In the genomic region with DNA sequence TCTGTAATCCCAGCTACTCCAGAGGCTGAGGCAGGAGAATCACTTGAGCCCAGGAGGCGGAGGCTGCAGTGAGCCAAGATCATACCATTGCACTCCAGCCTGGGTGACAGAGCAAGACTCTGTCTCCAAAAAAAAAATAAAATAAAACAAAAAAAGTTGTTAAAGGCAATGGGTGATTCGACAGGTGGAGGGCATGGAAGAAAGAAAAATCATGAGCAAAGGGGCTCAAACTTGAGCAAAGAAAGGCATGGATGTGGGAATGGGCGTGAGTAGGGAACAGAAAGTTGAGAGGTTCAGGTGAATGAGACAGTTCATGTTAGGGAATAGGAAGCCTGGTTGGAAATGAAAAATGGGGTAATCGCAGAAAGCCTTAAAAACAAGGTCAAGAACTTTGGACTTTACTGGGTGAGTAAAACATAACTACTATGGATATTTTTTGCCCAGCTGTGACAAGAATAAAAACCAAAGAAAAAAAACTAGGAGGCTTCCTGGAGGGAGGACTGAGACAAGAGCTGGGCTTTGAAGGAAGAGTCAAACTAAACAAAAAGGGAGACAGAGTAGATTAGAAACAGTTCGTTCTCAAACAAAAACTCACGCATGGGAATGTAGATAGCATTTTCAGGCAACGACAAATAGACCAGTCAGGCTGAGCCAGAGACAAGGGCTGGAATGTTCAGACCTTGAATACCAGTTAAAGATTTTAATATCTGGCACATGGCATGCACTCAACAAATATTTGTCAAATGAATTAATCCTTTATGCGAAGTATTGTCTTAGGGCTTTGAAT, we compare ENCODE assay signal across 10 cellular contexts. TPM values are rescaled to one million over a fixed set of nuclear protein-coding genes. Genes with fewer than 3 reads are reported as not detected.
A peak's percentile ranks its signal among the peaks of the same experiment; 100 is the strongest.
DNase-seq lines count a peak whose midpoint lies in the region; TF ChIP-seq lines count a peak whose summit lies in the region.
"Had no signal": no experiment of that assay in that cellular context is flagged by ENCODE, and none has a peak within 500 bp of the region (broad histone marks: within the 10 kb centered on the region; RNA-seq: fewer than 3 reads in every experiment).

No MANE protein-coding gene starts in this region.

- peaks cover 14% of the 10 kb centered on the region for H3K36me3 ChIP-seq in HUES48 (ENCODE audit: control insufficient read depth, insufficient read depth, low read length)
- peaks cover 11% of the 10 kb centered on the region; the same call in 1 of the 2 replicates for H3K36me3 ChIP-seq in Karpas-422 (ENCODE audit: insufficient read depth, low read length)

- H3K79me2 ChIP-seq in Karpas-422 (ENCODE audit: low read length) = peaks cover 49% of the 10 kb centered on the region

- H3K4me1 ChIP-seq in HUES48 (ENCODE audit: control insufficient read depth, insufficient read depth, low read length) = 0 out of 2 replicates have a peak, but pooled peaks cover 6% of the 10 kb centered on the region
- no peaks in the 10 kb centered on the region for H3K4me1 ChIP-seq in Karpas-422 (ENCODE audit: low read length)

- peak overlapping the region; percentile 10 for H3K27ac Mint-ChIP-seq in dendritic cell treated with granulocyte-macrophage colony-stimulating factor and Interleukin-4, amounts not matched to agents 40 ng/mL and 50 ng/mL, for 4 days
- peak overlapping the region; percentile 67 for H3K27ac Mint-ChIP-seq in mesothelial cell of epicardium
- H3K27ac Mint-ChIP-seq in activated T-helper 1 cell treated with anti-CD3 and anti-CD28 coated beads, Interleukin-12 subunit alpha, Interleukin-12 subunit beta, Interleukin-2, Interleukin-4 antibody, amounts not matched to agents 30 ng/mL and 10 ng/mL and 1 ng/mL, durations not matched to agents 14 hours and 24 hours and 36 hours = no peak overlapping the region

- TF ChIP-seq CTCF in AG04450 (IDR thresholded peaks at IDR 0.05; ENCODE audit: low read depth, low read length) = no peak
- no peak for TF ChIP-seq CTCF in mesothelial cell of epicardium (IDR thresholded peaks at IDR 0.05; ENCODE audit: unreplicated experiment)

- intact Hi-C loops in dendritic cell treated with granulocyte-macrophage colony-stimulating factor and Interleukin-4, amounts not matched to agents 40 ng/mL and 50 ng/mL, for 4 days (cut with micrococcal nuclease) = no loop called here
- intact Hi-C loops in activated T-helper 1 cell treated with anti-CD3 and anti-CD28 coated beads, Interleukin-12 subunit alpha, Interleukin-12 subunit beta, Interleukin-2, Interleukin-4 antibody, amounts not matched to agents 30 ng/mL and 10 ng/mL and 1 ng/mL, durations not matched to agents 14 hours and 24 hours and 36 hours (cut with micrococcal nuclease) = no loop called here

- peaks cover 12% of the 10 kb centered on the region for H3K4me1 Mint-ChIP-seq in dendritic cell treated with granulocyte-macrophage colony-stimulating factor and Interleukin-4, amounts not matched to agents 40 ng/mL and 50 ng/mL, for 4 days (ENCODE audit: low read depth)
- H3K4me1 Mint-ChIP-seq in mesothelial cell of epicardium = peaks cover 8% of the 10 kb centered on the region
- H3K4me1 Mint-ChIP-seq in activated T-helper 1 cell treated with anti-CD3 and anti-CD28 coated beads, Interleukin-12 subunit alpha, Interleukin-12 subunit beta, Interleukin-2, Interleukin-4 antibody, amounts not matched to agents 30 ng/mL and 10 ng/mL and 1 ng/mL, durations not matched to agents 14 hours and 24 hours and 36 hours (ENCODE audit: low read depth) = peaks cover 11% of the 10 kb centered on the region

- H3K9me3 ChIP-seq in AG04450 (ENCODE audit: control insufficient read depth, insufficient read depth, low read length) (no peaks in the 10 kb centered on the region), HUES48 (ENCODE audit: control insufficient read depth, insufficient read depth, low read length) (no peaks in the 10 kb centered on the region), Karpas-422 (ENCODE audit: low read length) (no peaks in the 10 kb centered on the region)

- H3K27me3 Mint-ChIP-seq in dendritic cell treated with granulocyte-macrophage colony-stimulating factor and Interleukin-4, amounts not matched to agents 40 ng/mL and 50 ng/mL, for 4 days = no peaks in the 10 kb centered on the region
- H3K27me3 Mint-ChIP-seq in mesothelial cell of epicardium (ENCODE audit: low read depth) = no peaks in the 10 kb centered on the region
- H3K27me3 Mint-ChIP-seq in activated T-helper 1 cell treated with anti-CD3 and anti-CD28 coated beads, Interleukin-12 subunit alpha, Interleukin-12 subunit beta, Interleukin-2, Interleukin-4 antibody, amounts not matched to agents 30 ng/mL and 10 ng/mL and 1 ng/mL, durations not matched to agents 14 hours and 24 hours and 36 hours (ENCODE audit: insufficient read depth) = no peaks in the 10 kb centered on the region

- H3K27me3 ChIP-seq in AG04450 (ENCODE audit: control insufficient read depth, insufficient read depth, low read length) = no peaks in the 10 kb centered on the region
- H3K27me3 ChIP-seq in HUES48 (ENCODE audit: control insufficient read depth, insufficient read depth, low read length) = no peaks in the 10 kb centered on the region
- no peaks in the 10 kb centered on the region for H3K27me3 ChIP-seq in Karpas-422 (ENCODE audit: low read length)

- H3K9ac ChIP-seq in HUES48 (ENCODE audit: low read depth, low read length) (no peak overlapping the region), Karpas-422 (ENCODE audit: low read length) (no peak overlapping the region)

- H3K4me2 ChIP-seq in Karpas-422 (ENCODE audit: low read depth, low read length, poor library complexity, severe bottlenecking) = no peak overlapping the region

- no peak overlapping the region for H3K4me3 ChIP-seq in AG04450 (ENCODE audit: low read depth, low read length)
- H3K4me3 ChIP-seq in HUES48 (ENCODE audit: low read depth, low read length) = no peak overlapping the region
- H3K4me3 ChIP-seq in Karpas-422 (ENCODE audit: low read length) = no peak overlapping the region

- peaks cover 35% of the 10 kb centered on the region for H3K36me3 Mint-ChIP-seq in dendritic cell treated with granulocyte-macrophage colony-stimulating factor and Interleukin-4, amounts not matched to agents 40 ng/mL and 50 ng/mL, for 4 days (ENCODE audit: low read depth)
- peaks cover 4% of the 10 kb centered on the region for H3K36me3 Mint-ChIP-seq in mesothelial cell of epicardium
- peaks cover 12% of the 10 kb centered on the region for H3K36me3 Mint-ChIP-seq in activated T-helper 1 cell treated with anti-CD3 and anti-CD28 coated beads, Interleukin-12 subunit alpha, Interleukin-12 subunit beta, Interleukin-2, Interleukin-4 antibody, amounts not matched to agents 30 ng/mL and 10 ng/mL and 1 ng/mL, durations not matched to agents 14 hours and 24 hours and 36 hours (ENCODE audit: low read depth)

- POLR2A ChIA-PET in AG04450 (lab: Yijun Ruan, JAX) = no interaction called here

- H3K4me3 Mint-ChIP-seq in dendritic cell treated with granulocyte-macrophage colony-stimulating factor and Interleukin-4, amounts not matched to agents 40 ng/mL and 50 ng/mL, for 4 days = no peak overlapping the region
- H3K4me3 Mint-ChIP-seq in mesothelial cell of epicardium = no peak overlapping the region
- H3K4me3 Mint-ChIP-seq in activated T-helper 1 cell treated with anti-CD3 and anti-CD28 coated beads, Interleukin-12 subunit alpha, Interleukin-12 subunit beta, Interleukin-2, Interleukin-4 antibody, amounts not matched to agents 30 ng/mL and 10 ng/mL and 1 ng/mL, durations not matched to agents 14 hours and 24 hours and 36 hours = no peak overlapping the region

- DNase-seq in AG04450 (ENCODE audit: low read depth, low spot score) = no peak
- no peak for DNase-seq in mesothelial cell of epicardium (ENCODE audit: low spot score in 2 of 2, unreplicated experiment in 2 of 2)
- DNase-seq in activated effector memory CD4-positive, alpha-beta T cell treated with Interleukin-2 at 50 U/mL for 16 hours = no peak
- no peak for DNase-seq in activated T-helper 1 cell treated with anti-CD3 and anti-CD28 coated beads, Interleukin-12 subunit alpha, Interleukin-12 subunit beta, Interleukin-2, Interleukin-4 antibody, amounts not matched to agents 30 ng/mL and 10 ng/mL and 1 ng/mL, durations not matched to agents 14 hours and 24 hours and 36 hours (ENCODE audit: low spot score)
- DNase-seq in Karpas-422 = no peak
- DNase-seq in HCEC 1CT = no peak
- DNase-seq: NCI-H510A, occipital lobe had no signal

- CTCF ChIA-PET in AG04450 (lab: Charles Lee) = interaction anchor here (0.6 kb wide), 1 partner anchor 87 kb away, joined by 3 read pairs; no protein-coding TSS in a partner anchor

- H3K9me2 ChIP-seq in Karpas-422 (replicated peaks; ENCODE audit: insufficient read depth, low read length) = no peaks in the 10 kb centered on the region

- H3K9me3 Mint-ChIP-seq in dendritic cell treated with granulocyte-macrophage colony-stimulating factor and Interleukin-4, amounts not matched to agents 40 ng/mL and 50 ng/mL, for 4 days = no peaks in the 10 kb centered on the region
- H3K9me3 Mint-ChIP-seq in mesothelial cell of epicardium = no peaks in the 10 kb centered on the region
- H3K9me3 Mint-ChIP-seq in activated T-helper 1 cell treated with anti-CD3 and anti-CD28 coated beads, Interleukin-12 subunit alpha, Interleukin-12 subunit beta, Interleukin-2, Interleukin-4 antibody, amounts not matched to agents 30 ng/mL and 10 ng/mL and 1 ng/mL, durations not matched to agents 14 hours and 24 hours and 36 hours = no peaks in the 10 kb centered on the region

- H4K20me1 ChIP-seq in Karpas-422 (ENCODE audit: insufficient read depth, low read depth, low read length) = no peaks in the 10 kb centered on the region

- H2AFZ ChIP-seq in Karpas-422 (ENCODE audit: low read length) = no peak overlapping the region

- peak overlapping the region; percentile 31 for H3K27ac ChIP-seq in AG04450 (ENCODE audit: low read depth, low read length)
- peak overlapping the region; percentile 46 for H3K27ac ChIP-seq in HUES48 (ENCODE audit: low read depth, low read length)
- H3K27ac ChIP-seq in Karpas-422 (ENCODE audit: low read length) = no peak overlapping the region

RNA-seq across cellular contexts. Expression of gene PYM1, which starts 18.8 kb away (rescaled TPM):
- polyA plus RNA-seq in AG04450 (2011; rRNA removed) = 34.9 and 35.3 TPM in 2 replicates
- polyA minus RNA-seq in AG04450 (2011; rRNA and poly(A)+ RNA removed) = 20.5 and 21.7 TPM in 2 replicates
- 21.1 to 23.8 TPM (median 22.9 TPM) in 3 replicates for total RNA-seq in mesothelial cell of epicardium
- 38.8 and 40.5 TPM in 2 replicates for total RNA-seq in activated T-helper 1 cell treated with anti-CD3 and anti-CD28 coated beads, Interleukin-12 subunit alpha, Interleukin-12 subunit beta, Interleukin-2, Interleukin-4 antibody, amounts not matched to agents 30 ng/mL and 10 ng/mL and 1 ng/mL, durations not matched to agents 14 hours and 24 hours and 36 hours
- total RNA-seq in Karpas-422 (2014; rRNA removed; shearing (Covaris generic); ENCODE audit: low replicate concordance) = 58.9 and 63.8 TPM in 2 replicates

RNA-seq across cellular contexts. Expression of gene DGKA, which starts 22.0 kb away (rescaled TPM):
- polyA plus RNA-seq in AG04450 (2011; rRNA removed) = 53.6 and 59.7 TPM in 2 replicates
- polyA minus RNA-seq in AG04450 (2011; rRNA and poly(A)+ RNA removed) = 72.4 and 72.8 TPM in 2 replicates
- 29.7 to 42.2 TPM (median 33.5 TPM) in 3 replicates for total RNA-seq in mesothelial cell of epicardium
- total RNA-seq in activated T-helper 1 cell treated with anti-CD3 and anti-CD28 coated beads, Interleukin-12 subunit alpha, Interleukin-12 subunit beta, Interleukin-2, Interleukin-4 antibody, amounts not matched to agents 30 ng/mL and 10 ng/mL and 1 ng/mL, durations not matched to agents 14 hours and 24 hours and 36 hours = 352 and 379 TPM in 2 replicates
- total RNA-seq in Karpas-422 (2014; rRNA removed; shearing (Covaris generic); ENCODE audit: low replicate concordance) = 70.4 and 88.5 TPM in 2 replicates

RNA-seq across cellular contexts. Expression of gene PMEL, which starts 56.9 kb away (rescaled TPM):
- 1.6 and 2.2 TPM in 2 replicates for polyA plus RNA-seq in AG04450 (2011; rRNA removed)
- polyA minus RNA-seq in AG04450 (2011; rRNA and poly(A)+ RNA removed) = 0.69 and 1.0 TPM in 2 replicates
- total RNA-seq in mesothelial cell of epicardium = 3.6 to 5.3 TPM (median 5.1 TPM) in 3 replicates
- 0.29 TPM in 1 of 2 replicates, not detected in the other for total RNA-seq in activated T-helper 1 cell treated with anti-CD3 and anti-CD28 coated beads, Interleukin-12 subunit alpha, Interleukin-12 subunit beta, Interleukin-2, Interleukin-4 antibody, amounts not matched to agents 30 ng/mL and 10 ng/mL and 1 ng/mL, durations not matched to agents 14 hours and 24 hours and 36 hours
- total RNA-seq in Karpas-422 (2014; rRNA removed; shearing (Covaris generic); ENCODE audit: low replicate concordance) = 8.8 and 9.7 TPM in 2 replicates
- total RNA-seq: occipital lobe had no signal

RNA-seq across cellular contexts. Expression of gene CDK2, which starts 57.7 kb away (rescaled TPM):
- 30.6 and 38.8 TPM in 2 replicates for polyA plus RNA-seq in AG04450 (2011; rRNA removed)
- polyA minus RNA-seq in AG04450 (2011; rRNA and poly(A)+ RNA removed) = 38.1 and 43.6 TPM in 2 replicates
- total RNA-seq in mesothelial cell of epicardium = 52.0 to 54.0 TPM (median 52.4 TPM) in 3 replicates
- total RNA-seq in activated T-helper 1 cell treated with anti-CD3 and anti-CD28 coated beads, Interleukin-12 subunit alpha, Interleukin-12 subunit beta, Interleukin-2, Interleukin-4 antibody, amounts not matched to agents 30 ng/mL and 10 ng/mL and 1 ng/mL, durations not matched to agents 14 hours and 24 hours and 36 hours = 93.5 and 109 TPM in 2 replicates
- total RNA-seq in Karpas-422 (2014; rRNA removed; shearing (Covaris generic); ENCODE audit: low replicate concordance) = 35.3 and 49.9 TPM in 2 replicates
